ENCODE assay signal across 8 cellular contexts in the genomic region with DNA sequence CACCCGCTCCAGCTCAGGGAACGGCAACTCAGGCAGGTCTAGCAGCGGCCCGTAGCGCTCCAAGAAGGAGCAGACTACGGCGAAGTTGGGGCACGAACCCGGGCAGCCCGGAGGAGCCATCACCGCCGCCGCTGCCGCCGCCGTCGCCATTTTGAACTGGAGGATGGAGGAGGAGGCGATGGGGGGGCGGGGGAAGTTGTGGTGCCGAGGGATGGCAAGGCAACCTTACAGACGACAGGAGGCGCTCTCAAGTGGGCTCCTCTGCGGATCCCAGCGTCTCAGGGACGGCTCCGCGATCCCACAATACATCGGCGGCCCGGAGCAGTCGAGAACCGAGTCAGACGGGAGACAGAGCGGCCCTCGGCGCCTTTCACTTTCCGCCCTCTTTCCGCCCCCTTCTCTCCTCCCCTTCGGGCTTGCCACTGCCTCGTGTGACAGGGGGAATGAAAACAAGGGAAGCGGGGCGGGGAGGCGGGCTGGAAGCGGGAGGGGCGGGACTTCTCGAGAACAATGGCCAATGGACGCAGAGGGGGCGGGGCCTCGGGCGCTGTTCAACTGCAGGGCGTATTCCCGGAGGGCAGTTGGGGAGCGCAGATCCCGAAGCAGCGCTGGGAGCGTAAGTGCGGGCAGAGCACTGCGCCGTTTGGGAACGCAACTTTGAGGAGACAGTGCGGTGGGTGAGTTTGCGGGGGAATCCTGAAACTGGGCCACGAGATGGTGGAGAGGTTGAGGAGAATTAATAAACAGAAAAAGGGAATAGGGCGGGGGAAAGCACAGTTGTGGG. TPM values are rescaled to one million over a fixed set of nuclear protein-coding genes. Genes with fewer than 3 reads are reported as not detected.
A peak's percentile ranks its signal among the peaks of the same experiment; 100 is the strongest.
DNase-seq lines count a peak whose midpoint lies in the region; TF ChIP-seq lines count a peak whose summit lies in the region.

A gene (plus strand): TSS at position 580 of the 784 bp plus-strand sequence. CDS start 21,353 bp downstream, outside the sequence.
A gene with protein sequence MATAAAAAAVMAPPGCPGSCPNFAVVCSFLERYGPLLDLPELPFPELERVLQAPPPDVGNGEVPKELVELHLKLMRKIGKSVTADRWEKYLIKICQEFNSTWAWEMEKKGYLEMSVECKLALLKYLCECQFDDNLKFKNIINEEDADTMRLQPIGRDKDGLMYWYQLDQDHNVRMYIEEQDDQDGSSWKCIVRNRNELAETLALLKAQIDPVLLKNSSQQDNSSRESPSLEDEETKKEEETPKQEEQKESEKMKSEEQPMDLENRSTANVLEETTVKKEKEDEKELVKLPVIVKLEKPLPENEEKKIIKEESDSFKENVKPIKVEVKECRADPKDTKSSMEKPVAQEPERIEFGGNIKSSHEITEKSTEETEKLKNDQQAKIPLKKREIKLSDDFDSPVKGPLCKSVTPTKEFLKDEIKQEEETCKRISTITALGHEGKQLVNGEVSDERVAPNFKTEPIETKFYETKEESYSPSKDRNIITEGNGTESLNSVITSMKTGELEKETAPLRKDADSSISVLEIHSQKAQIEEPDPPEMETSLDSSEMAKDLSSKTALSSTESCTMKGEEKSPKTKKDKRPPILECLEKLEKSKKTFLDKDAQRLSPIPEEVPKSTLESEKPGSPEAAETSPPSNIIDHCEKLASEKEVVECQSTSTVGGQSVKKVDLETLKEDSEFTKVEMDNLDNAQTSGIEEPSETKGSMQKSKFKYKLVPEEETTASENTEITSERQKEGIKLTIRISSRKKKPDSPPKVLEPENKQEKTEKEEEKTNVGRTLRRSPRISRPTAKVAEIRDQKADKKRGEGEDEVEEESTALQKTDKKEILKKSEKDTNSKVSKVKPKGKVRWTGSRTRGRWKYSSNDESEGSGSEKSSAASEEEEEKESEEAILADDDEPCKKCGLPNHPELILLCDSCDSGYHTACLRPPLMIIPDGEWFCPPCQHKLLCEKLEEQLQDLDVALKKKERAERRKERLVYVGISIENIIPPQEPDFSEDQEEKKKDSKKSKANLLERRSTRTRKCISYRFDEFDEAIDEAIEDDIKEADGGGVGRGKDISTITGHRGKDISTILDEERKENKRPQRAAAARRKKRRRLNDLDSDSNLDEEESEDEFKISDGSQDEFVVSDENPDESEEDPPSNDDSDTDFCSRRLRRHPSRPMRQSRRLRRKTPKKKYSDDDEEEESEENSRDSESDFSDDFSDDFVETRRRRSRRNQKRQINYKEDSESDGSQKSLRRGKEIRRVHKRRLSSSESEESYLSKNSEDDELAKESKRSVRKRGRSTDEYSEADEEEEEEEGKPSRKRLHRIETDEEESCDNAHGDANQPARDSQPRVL (N-terminal part only) (minus strand): TSS at position 158 of the 784 bp plus-strand sequence. CDS start 8 bp downstream, at position 150.

- POLR2A ChIA-PET in RWPE1 (lab: Yijun Ruan, JAX; ENCODE audit: low non-redundant PET): no interaction called here

- H3K36me3 ChIP-seq in neural cell (ENCODE audit: insufficient read depth, low read length): no peaks in the 10 kb centered on the region
- no peaks in the 10 kb centered on the region for H3K36me3 ChIP-seq in stomach

- peak within 1 kb of the TSS; percentile 38 for H3K4me2 ChIP-seq in neural cell (ENCODE audit: low read length)

- no peaks in the 10 kb centered on the region for H3K27me3 ChIP-seq in neural cell (ENCODE audit: insufficient read depth, low read depth, low read length)
- H3K27me3 ChIP-seq in stomach: no peaks in the 10 kb centered on the region

- TF ChIP-seq CTCF in LNCaP clone FGC (IDR thresholded peaks at IDR 0.05; ENCODE audit: control insufficient read depth, extremely low read depth, insufficient read depth): peak; percentile 77
- peak; percentile 77 for TF ChIP-seq CTCF in RWPE1 (conservative IDR thresholded peaks at IDR 0.05; ENCODE audit: low read depth)
- TF ChIP-seq CTCF in neural cell (IDR thresholded peaks at IDR 0.05; ENCODE audit: poor library complexity, severe bottlenecking): peak; percentile 94
- TF ChIP-seq CTCF in stomach (IDR thresholded peaks at IDR 0.05): peak in 4 of 7 experiments; percentile 56 to 68 (median 58)

- WGBS in stomach, 5 donors: 0 to 1% (median 0%) methylated on average over 43 to 64 of the region's 64 CpGs

- H4K20me1 ChIP-seq in neural cell (ENCODE audit: insufficient read depth): no peaks in the 10 kb centered on the region

- H3K4me3 ChIP-seq in LNCaP clone FGC (ENCODE audit: low read depth, low read length) (peak within 1 kb of the TSS; percentile 97), neural cell (ENCODE audit: low read length) (peak within 1 kb of the TSS; percentile 92), stomach (peak within 1 kb of the TSS; percentile 95 to 100 (median 99))

- no peaks in the 10 kb centered on the region for H3K9me3 ChIP-seq in neural cell (ENCODE audit: low read length)
- no peaks in the 10 kb centered on the region for H3K9me3 ChIP-seq in stomach

- no peaks in the 10 kb centered on the region for H3K9me2 ChIP-seq in neural cell (ENCODE audit: insufficient read depth, low read length)

- CTCF ChIA-PET in RWPE1 (lab: Yijun Ruan, JAX): interaction anchor here (0.7 kb wide), 1 partner anchor 146 kb away, joined by 3 read pairs; no protein-coding TSS in a partner anchor

- TF ChIP-seq RAD21 in neural cell (conservative IDR thresholded peaks at IDR 0.05): peak; percentile 61

- DNase-seq in ELR (ENCODE audit: low read depth) (peak; percentile 98), H4 (ENCODE audit: low spot score) (peak; percentile 96), LNCaP clone FGC (ENCODE audit: low read depth) (peak; percentile 93), RWPE1 (ENCODE audit: low spot score) (peak; percentile 96), fibroblast of the conjunctiva (ENCODE audit: low read depth) (peak; percentile 99), stomach (peak; percentile 99)
- peak; percentile 94 for DNase-seq in activated effector memory CD4-positive, alpha-beta T cell treated with Interleukin-2 at 50 U/mL for 16 hours

- intact Hi-C loops in stomach (cut with DNase I; ENCODE audit: low total_unique reads): no loop called here

- TF ChIP-seq EP300 in neural cell (conservative IDR thresholded peaks at IDR 0.05; ENCODE audit: poor library complexity, severe bottlenecking) (peak; percentile 73), stomach (IDR thresholded peaks at IDR 0.05) (no peak)

- H3K27ac ChIP-seq in RWPE1 (peak within 1 kb of the TSS; percentile 94), neural cell (ENCODE audit: low read length) (peak within 1 kb of the TSS; percentile 95), stomach (peak within 1 kb of the TSS; percentile 90 to 97 (median 95))

- TF ChIP-seq POLR2A in stomach (IDR thresholded peaks at IDR 0.05): peak in 2 of 4 donors; percentile 38 to 77

- H3K4me1 ChIP-seq in stomach: peaks cover 11 to 69% (median 49%) of the 10 kb centered on the region in 4 donors

- H2AFZ ChIP-seq in neural cell (ENCODE audit: low read depth, low read length): peak within 1 kb of the TSS; percentile 78

- H3F3A ChIP-seq in neural cell (ENCODE audit: insufficient read depth, low read length, poor library complexity, severe bottlenecking): peaks cover 7% of the 10 kb centered on the region

- peak within 1 kb of the TSS; percentile 97 for H3K9ac ChIP-seq in neural cell (ENCODE audit: low read length)

- peaks cover 31% of the 10 kb centered on the region for H3K79me2 ChIP-seq in neural cell (replicated peaks; ENCODE audit: insufficient read depth, low read length)

TF ChIP-seq in neural cell, 6 proteins besides CTCF, POLR2A, EP300 and RAD21:
- TF ChIP-seq POLR2AphosphoS5 (IDR thresholded peaks at IDR 0.05) (peak; percentile 77), EZH2 (IDR thresholded peaks at IDR 0.05; ENCODE audit: borderline replicate concordance, insufficient read depth, low read length, poor library complexity, severe bottlenecking) (no peak), MXI1 (conservative IDR thresholded peaks at IDR 0.05; ENCODE audit: poor library complexity, severe bottlenecking) (peak; percentile 66), TAF1 (IDR thresholded peaks at IDR 0.05; ENCODE audit: low read depth) (peak; percentile 98), SMC3 (conservative IDR thresholded peaks at IDR 0.05; ENCODE audit: poor library complexity) (peak; percentile 56)
- TF ChIP-seq, protein P1, sequence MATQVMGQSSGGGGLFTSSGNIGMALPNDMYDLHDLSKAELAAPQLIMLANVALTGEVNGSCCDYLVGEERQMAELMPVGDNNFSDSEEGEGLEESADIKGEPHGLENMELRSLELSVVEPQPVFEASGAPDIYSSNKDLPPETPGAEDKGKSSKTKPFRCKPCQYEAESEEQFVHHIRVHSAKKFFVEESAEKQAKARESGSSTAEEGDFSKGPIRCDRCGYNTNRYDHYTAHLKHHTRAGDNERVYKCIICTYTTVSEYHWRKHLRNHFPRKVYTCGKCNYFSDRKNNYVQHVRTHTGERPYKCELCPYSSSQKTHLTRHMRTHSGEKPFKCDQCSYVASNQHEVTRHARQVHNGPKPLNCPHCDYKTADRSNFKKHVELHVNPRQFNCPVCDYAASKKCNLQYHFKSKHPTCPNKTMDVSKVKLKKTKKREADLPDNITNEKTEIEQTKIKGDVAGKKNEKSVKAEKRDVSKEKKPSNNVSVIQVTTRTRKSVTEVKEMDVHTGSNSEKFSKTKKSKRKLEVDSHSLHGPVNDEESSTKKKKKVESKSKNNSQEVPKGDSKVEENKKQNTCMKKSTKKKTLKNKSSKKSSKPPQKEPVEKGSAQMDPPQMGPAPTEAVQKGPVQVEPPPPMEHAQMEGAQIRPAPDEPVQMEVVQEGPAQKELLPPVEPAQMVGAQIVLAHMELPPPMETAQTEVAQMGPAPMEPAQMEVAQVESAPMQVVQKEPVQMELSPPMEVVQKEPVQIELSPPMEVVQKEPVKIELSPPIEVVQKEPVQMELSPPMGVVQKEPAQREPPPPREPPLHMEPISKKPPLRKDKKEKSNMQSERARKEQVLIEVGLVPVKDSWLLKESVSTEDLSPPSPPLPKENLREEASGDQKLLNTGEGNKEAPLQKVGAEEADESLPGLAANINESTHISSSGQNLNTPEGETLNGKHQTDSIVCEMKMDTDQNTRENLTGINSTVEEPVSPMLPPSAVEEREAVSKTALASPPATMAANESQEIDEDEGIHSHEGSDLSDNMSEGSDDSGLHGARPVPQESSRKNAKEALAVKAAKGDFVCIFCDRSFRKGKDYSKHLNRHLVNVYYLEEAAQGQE (IDR thresholded peaks at IDR 0.05; ENCODE audit: borderline replicate concordance): peak; percentile 95

RNA-seq across cellular contexts. Expression of the first gene that starts in this region (rescaled TPM):
- total RNA-seq in H4 (2014; rRNA removed; shearing (Covaris generic)): 19.7 and 31.2 TPM in 2 replicates
- 3.8 and 9.7 TPM in 2 replicates for polyA plus RNA-seq in neural cell
- polyA minus RNA-seq in neural cell: 3.7 and 5.2 TPM in 2 replicates
- 10 to 100 TPM in 1 of 5 donors, 1 to 10 TPM in 3, not detected in 1; 2.2 to 32.7 (median 3.7) TPM for total RNA-seq in stomach
- 100 to 1,000 TPM in 2 of 3 donors, 10 to 100 TPM in 1; 72.5 to 127 (median 104) TPM for polyA plus RNA-seq in stomach

RNA-seq across cellular contexts. Expression of the second gene that starts in this region (rescaled TPM):
- total RNA-seq in H4 (2014; rRNA removed; shearing (Covaris generic)): 17.1 and 21.3 TPM in 2 replicates
- polyA plus RNA-seq in neural cell (19.1 and 23.4 TPM in 2 replicates), stomach (10 to 100 TPM in 1 of 3 donors, 1 to 10 TPM in 2; 4.9 to 15.4 (median 5.9) TPM)
- polyA minus RNA-seq in neural cell: 155 and 193 TPM in 2 replicates
- total RNA-seq in stomach: 100 to 1,000 TPM in 3 of 5 donors, 10 to 100 TPM in 2; 71.0 to 230 (median 125) TPM

Comparison
In these comparisons a context has a peak if more than half of its experiments do, and no peak if none do; other contexts are left out.
1. Peak in every context shown above with its lines: DNase-seq, H3K4me3 ChIP-seq and H3K27ac ChIP-seq.